ENCODE assay signal across 11 cellular contexts in genomic region chr14:75247286-75247922, GRCh38. TPM values are rescaled to one million over a fixed set of nuclear protein-coding genes. Genes with fewer than 3 reads are reported as not detected.
DNase-seq lines count a peak whose midpoint lies in the region; ATAC-seq, FAIRE-seq and TF ChIP-seq lines count a peak whose summit lies in the region.
"Had no signal": no experiment of that assay in that cellular context is flagged by ENCODE, and none has a peak within 500 bp of the region (broad histone marks: within the 10 kb centered on the region; RNA-seq: fewer than 3 reads in every experiment).

No MANE protein-coding gene starts in this region.

- POLR2A ChIA-PET in activated CD4-positive, alpha-beta T cell treated with anti-CD3 and anti-CD28 coated beads, Interleukin-2, amount 10 ng/mL, durations not matched to agents 7 days and 5 days (lab: Charles Lee): no interaction called here

- FAIRE-seq in GM12892 (lab: Jason Lieb, UNC) (peak; percentile 72), H54 (lab: Jason Lieb, UNC) (no peak)

- no peak for TF ChIP-seq POLR2A in GM12892 (IDR thresholded peaks at IDR 0.05; ENCODE audit: low read depth, low read length)
- TF ChIP-seq POLR2A in H54 (IDR thresholded peaks at IDR 0.05; ENCODE audit: low read depth, low read length): no peak

- peak overlapping the region; percentile 45 for H3K4me3 Mint-ChIP-seq in activated CD4-positive, alpha-beta T cell treated with anti-CD3 and anti-CD28 coated beads, Interleukin-2, amount 10 ng/mL, durations not matched to agents 7 days and 5 days
- H3K4me3 Mint-ChIP-seq in central memory CD8-positive, alpha-beta T cell: peak overlapping the region; percentile 67

- no peaks in the 10 kb centered on the region for H3K9me3 Mint-ChIP-seq in activated CD4-positive, alpha-beta T cell treated with anti-CD3 and anti-CD28 coated beads, Interleukin-2, amount 10 ng/mL, durations not matched to agents 7 days and 5 days
- no peaks in the 10 kb centered on the region for H3K9me3 Mint-ChIP-seq in central memory CD8-positive, alpha-beta T cell

- no peaks in the 10 kb centered on the region for H3K36me3 Mint-ChIP-seq in activated CD4-positive, alpha-beta T cell treated with anti-CD3 and anti-CD28 coated beads, Interleukin-2, amount 10 ng/mL, durations not matched to agents 7 days and 5 days (ENCODE audit: low read depth)
- peaks cover 19% of the 10 kb centered on the region for H3K36me3 Mint-ChIP-seq in central memory CD8-positive, alpha-beta T cell (ENCODE audit: insufficient read depth)

- peak; percentile 54 for ATAC-seq in central memory CD8-positive, alpha-beta T cell (replicated peaks; ENCODE audit: extremely low read depth, poor library complexity, severe bottlenecking)
- no peak for ATAC-seq in HG03442 (IDR thresholded peaks at IDR 0.05; ENCODE audit: unreplicated experiment)
- ATAC-seq: HCT116 had no signal

- H3K4me1 Mint-ChIP-seq in activated CD4-positive, alpha-beta T cell treated with anti-CD3 and anti-CD28 coated beads, Interleukin-2, amount 10 ng/mL, durations not matched to agents 7 days and 5 days: peaks cover 54% of the 10 kb centered on the region
- H3K4me1 Mint-ChIP-seq in central memory CD8-positive, alpha-beta T cell: peaks cover 55% of the 10 kb centered on the region

- peaks cover 40% of the 10 kb centered on the region for H3K27me3 Mint-ChIP-seq in activated CD4-positive, alpha-beta T cell treated with anti-CD3 and anti-CD28 coated beads, Interleukin-2, amount 10 ng/mL, durations not matched to agents 7 days and 5 days
- H3K27me3 Mint-ChIP-seq in central memory CD8-positive, alpha-beta T cell: no peaks in the 10 kb centered on the region

- DNase-seq in GM12892 (ENCODE audit: insufficient read length) (no peak), COR-L47 (lab: John Stamatoyannopoulos, UW) (no peak), SKM-1 (lab: John Stamatoyannopoulos, UW; ENCODE audit: unreplicated experiment) (no peak), H54 (ENCODE audit: insufficient read length, low spot score) (no peak)
- DNase-seq in activated CD4-positive, alpha-beta T cell treated with anti-CD3 and anti-CD28 coated beads, Interleukin-2, amount 10 ng/mL, durations not matched to agents 7 days and 5 days: peak; percentile 82
- DNase-seq in central memory CD8-positive, alpha-beta T cell (ENCODE audit: low spot score in 2 of 2): peak; percentile 48 to 79
- DNase-seq in stimulated activated CD4-positive, alpha-beta T cell treated with anti-CD3 and anti-CD28 coated beads, TNF-alpha, amount 100 ng/mL, for 24 hours (ENCODE audit: low read depth in 3 of 3): peak; percentile 48 to 67 (median 52)
- DNase-seq: EL, occipital lobe had no signal

- CTCF ChIA-PET in activated CD4-positive, alpha-beta T cell treated with anti-CD3 and anti-CD28 coated beads, Interleukin-2, amount 10 ng/mL, durations not matched to agents 7 days and 5 days (lab: Charles Lee): interaction anchor here (0.6 to 2.7 kb wide), 4 partner anchors 11 to 306 kb away, joined by 3 to 13 read pairs (median 4); no protein-coding TSS in a partner anchor

- peak overlapping the region; percentile 60 for H3K27ac Mint-ChIP-seq in activated CD4-positive, alpha-beta T cell treated with anti-CD3 and anti-CD28 coated beads, Interleukin-2, amount 10 ng/mL, durations not matched to agents 7 days and 5 days
- peak overlapping the region; percentile 95 for H3K27ac Mint-ChIP-seq in central memory CD8-positive, alpha-beta T cell (ENCODE audit: low read depth)

RNA-seq across cellular contexts. Expression of gene FOS, which starts 31.2 kb away (rescaled TPM):
- 5.3 TPM for polyA plus RNA-seq in GM12892 (2012; ENCODE audit: missing spikeins)
- 10 to 100 TPM; 28.0 to 35.7 TPM for total RNA-seq in activated CD4-positive, alpha-beta T cell treated with anti-CD3 and anti-CD28 coated beads, Interleukin-2, amount 10 ng/mL, durations not matched to agents 7 days and 5 days

Comparison
In these comparisons a context has a peak if more than half of its experiments do, and no peak if none do; other contexts are left out.
1. DNase-seq: peak in activated CD4-positive, alpha-beta T cell treated with anti-CD3 and anti-CD28 coated beads, Interleukin-2, amount 10 ng/mL, durations not matched to agents 7 days and 5 days (single experiment), central memory CD8-positive, alpha-beta T cell (2 of 2) and stimulated activated CD4-positive, alpha-beta T cell treated with anti-CD3 and anti-CD28 coated beads, TNF-alpha, amount 100 ng/mL, for 24 hours (3 of 3); none in GM12892 (single experiment), COR-L47 (single experiment), SKM-1 (single experiment) and H54 (single experiment).